8 cellular contexts compared by ENCODE assay signal in genomic region chr10:18650618-18651017, GRCh38. TPM values are rescaled to one million over a fixed set of nuclear protein-coding genes. Genes with fewer than 3 reads are reported as not detected.
DNase-seq lines count a peak whose midpoint lies in the region; ATAC-seq and TF ChIP-seq lines count a peak whose summit lies in the region.

No MANE protein-coding gene starts in this region.

- H3K4me3 ChIP-seq in kidney epithelial cell (ENCODE audit: low read depth, low read length): peak overlapping the region; percentile 93
- peak overlapping the region; percentile 62 for H3K4me3 ChIP-seq in thymus (ENCODE audit: low read length)

- no peak for TF ChIP-seq CTCF in kidney epithelial cell (IDR thresholded peaks at IDR 0.05; ENCODE audit: insufficient read depth, low read length, poor library complexity, severe bottlenecking)

- ATAC-seq in activated T-helper 17 cell treated with anti-CD3 and anti-CD28 coated beads, Interleukin-2, amount 50 U/mL, for 72 hours (replicated peaks): no peak
- no peak for ATAC-seq in GM21367 (IDR thresholded peaks at IDR 0.05; ENCODE audit: unreplicated experiment)
- no peak for ATAC-seq in activated CD4-positive, CD25-positive, alpha-beta regulatory T cell treated with anti-CD3 and anti-CD28 coated beads, Interleukin-2, amount 50 U/mL, for 24 hours

- 1% methylated on average over 4 of the region's 4 CpGs for WGBS in thymus

- H3K36me3 ChIP-seq in kidney epithelial cell (ENCODE audit: control insufficient read depth, insufficient read depth, low read length): no peaks in the 10 kb centered on the region
- no peaks in the 10 kb centered on the region for H3K36me3 ChIP-seq in thymus (ENCODE audit: control insufficient read depth, insufficient read depth)

- DNase-seq in activated CD4-positive, alpha-beta T cell treated with anti-CD3 and anti-CD28 coated beads, Interleukin-2, amount 10 ng/mL, durations not matched to agents 24 days and 14 days: peak; percentile 70
- no peak for DNase-seq in activated CD4-positive, alpha-beta T cell treated with anti-CD3 and anti-CD28 coated beads, Interleukin-2, amount 50 U/mL, for 4 hours
- DNase-seq in kidney epithelial cell (ENCODE audit: low read depth) (no peak), SW480 (ENCODE audit: low spot score) (no peak)

- peaks cover 24% of the 10 kb centered on the region for H3K36me3 Mint-ChIP-seq in activated CD4-positive, alpha-beta T cell treated with anti-CD3 and anti-CD28 coated beads, Interleukin-2, amount 10 ng/mL, durations not matched to agents 24 days and 14 days (ENCODE audit: low read depth)
- peaks cover 50% of the 10 kb centered on the region for H3K36me3 Mint-ChIP-seq in activated T-helper 17 cell treated with anti-CD3 and anti-CD28 coated beads, Interleukin-2, amount 50 U/mL, for 72 hours (ENCODE audit: low read depth)

- intact Hi-C loops in activated CD4-positive, alpha-beta T cell treated with anti-CD3 and anti-CD28 coated beads, Interleukin-2, amount 10 ng/mL, durations not matched to agents 24 days and 14 days (cut with micrococcal nuclease): loop anchor here (1.0 to 10.0 kb wide), 5 partner anchors 9 to 1626 kb away; partner anchors contain the start of genes ARL5B, STAM and TRDMT1

- peaks cover 34% of the 10 kb centered on the region for H3K4me1 Mint-ChIP-seq in activated CD4-positive, alpha-beta T cell treated with anti-CD3 and anti-CD28 coated beads, Interleukin-2, amount 10 ng/mL, durations not matched to agents 24 days and 14 days
- H3K4me1 Mint-ChIP-seq in activated T-helper 17 cell treated with anti-CD3 and anti-CD28 coated beads, Interleukin-2, amount 50 U/mL, for 72 hours: peaks cover 19% of the 10 kb centered on the region

- no peaks in the 10 kb centered on the region for H3K27me3 ChIP-seq in kidney epithelial cell (ENCODE audit: control insufficient read depth, insufficient read depth, low read length)
- no peaks in the 10 kb centered on the region for H3K27me3 ChIP-seq in thymus (ENCODE audit: control insufficient read depth, insufficient read depth)

- peak overlapping the region; percentile 95 for H3K27ac Mint-ChIP-seq in activated CD4-positive, alpha-beta T cell treated with anti-CD3 and anti-CD28 coated beads, Interleukin-2, amount 10 ng/mL, durations not matched to agents 24 days and 14 days
- peak overlapping the region; percentile 94 for H3K27ac Mint-ChIP-seq in activated T-helper 17 cell treated with anti-CD3 and anti-CD28 coated beads, Interleukin-2, amount 50 U/mL, for 72 hours

- peaks cover 2% of the 10 kb centered on the region for H3K27me3 Mint-ChIP-seq in activated CD4-positive, alpha-beta T cell treated with anti-CD3 and anti-CD28 coated beads, Interleukin-2, amount 10 ng/mL, durations not matched to agents 24 days and 14 days
- no peaks in the 10 kb centered on the region for H3K27me3 Mint-ChIP-seq in activated T-helper 17 cell treated with anti-CD3 and anti-CD28 coated beads, Interleukin-2, amount 50 U/mL, for 72 hours

- peak overlapping the region; percentile 15 for H3K27ac ChIP-seq in thymus (ENCODE audit: low read depth)

- no peaks in the 10 kb centered on the region for H3K9me3 ChIP-seq in thymus (ENCODE audit: control insufficient read depth)

- peak overlapping the region; percentile 95 for H3K4me3 Mint-ChIP-seq in activated CD4-positive, alpha-beta T cell treated with anti-CD3 and anti-CD28 coated beads, Interleukin-2, amount 10 ng/mL, durations not matched to agents 24 days and 14 days
- peak overlapping the region; percentile 96 for H3K4me3 Mint-ChIP-seq in activated T-helper 17 cell treated with anti-CD3 and anti-CD28 coated beads, Interleukin-2, amount 50 U/mL, for 72 hours

- H3K4me1 ChIP-seq in thymus (ENCODE audit: control insufficient read depth, insufficient read depth, low read length): peaks cover 11% of the 10 kb centered on the region

- no peaks in the 10 kb centered on the region for H3K9me3 Mint-ChIP-seq in activated CD4-positive, alpha-beta T cell treated with anti-CD3 and anti-CD28 coated beads, Interleukin-2, amount 10 ng/mL, durations not matched to agents 24 days and 14 days
- H3K9me3 Mint-ChIP-seq in activated T-helper 17 cell treated with anti-CD3 and anti-CD28 coated beads, Interleukin-2, amount 50 U/mL, for 72 hours: no peaks in the 10 kb centered on the region

RNA-seq across cellular contexts. Expression of gene NSUN6, which starts 0.8 kb away (rescaled TPM):
- total RNA-seq in activated CD4-positive, alpha-beta T cell treated with anti-CD3 and anti-CD28 coated beads, Interleukin-2, amount 10 ng/mL, durations not matched to agents 24 days and 14 days: 15.0 and 17.8 TPM in 2 replicates
- 10 to 100 TPM; 16.5 to 25.4 TPM for total RNA-seq in activated T-helper 17 cell treated with anti-CD3 and anti-CD28 coated beads, Interleukin-2, amount 50 U/mL, for 72 hours
- 6.6 TPM in 2 replicates for total RNA-seq in kidney epithelial cell
- 24.6 TPM for polyA plus RNA-seq in thymus

RNA-seq across cellular contexts. Expression of gene ARL5B, which starts 8.6 kb away (rescaled TPM):
- total RNA-seq in activated CD4-positive, alpha-beta T cell treated with anti-CD3 and anti-CD28 coated beads, Interleukin-2, amount 10 ng/mL, durations not matched to agents 24 days and 14 days: 17.0 and 17.5 TPM in 2 replicates
- 10 to 100 TPM in 1 of 2 donors, 1 to 10 TPM in 1; 8.9 to 24.8 TPM for total RNA-seq in activated T-helper 17 cell treated with anti-CD3 and anti-CD28 coated beads, Interleukin-2, amount 50 U/mL, for 72 hours
- 30.3 and 30.6 TPM in 2 replicates for total RNA-seq in kidney epithelial cell
- 8.6 TPM for polyA plus RNA-seq in thymus
